21 cellular contexts compared by ENCODE assay signal in the genomic region with DNA sequence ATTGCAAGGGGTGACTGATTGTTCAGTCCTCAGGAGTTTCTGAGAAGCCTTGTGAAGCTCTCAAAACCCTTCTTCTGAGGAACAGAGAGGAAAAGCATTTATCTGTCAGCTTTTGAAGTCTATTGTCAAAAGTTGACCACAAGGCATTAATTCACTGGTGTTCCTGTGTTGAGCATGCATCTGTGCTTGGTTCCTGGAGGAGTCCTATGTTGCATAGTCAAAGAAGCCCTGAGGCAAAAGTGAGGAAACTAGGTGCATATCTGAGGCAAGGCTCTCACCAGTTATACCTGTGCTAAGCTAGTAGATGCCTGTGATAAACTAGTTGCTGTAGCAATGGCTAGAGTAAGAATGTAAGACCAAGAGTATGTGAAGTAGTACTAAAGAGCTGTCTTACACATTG. TPM values are rescaled to one million over a fixed set of nuclear protein-coding genes. Genes with fewer than 3 reads are reported as not detected.
DNase-seq lines count a peak whose midpoint lies in the region; ATAC-seq and TF ChIP-seq lines count a peak whose summit lies in the region.
"Had no signal": no experiment of that assay in that cellular context is flagged by ENCODE, and none has a peak within 500 bp of the region (broad histone marks: within the 10 kb centered on the region; RNA-seq: fewer than 3 reads in every experiment).

No MANE protein-coding gene starts in this region.

- H3K27me3 ChIP-seq in mammary epithelial cell (ENCODE audit: insufficient read depth, low read length) (no peaks in the 10 kb centered on the region), osteoblast (ENCODE audit: insufficient read depth, low read length) (no peaks in the 10 kb centered on the region), neuronal stem cell (ENCODE audit: control insufficient read depth in 3 of 3, insufficient read depth in 3 of 3, low read depth in 1 of 3, low read length in 3 of 3) (no peaks in the 10 kb centered on the region)
- H3K27me3 ChIP-seq: heart right ventricle, sigmoid colon, testis had no signal

- peak overlapping the region; percentile 88 for H3K4me2 ChIP-seq in mammary epithelial cell (ENCODE audit: insufficient read depth, low read depth, low read length)
- H3K4me2 ChIP-seq in osteoblast (ENCODE audit: insufficient read depth, low read length) = peak overlapping the region; percentile 90
- no peak overlapping the region for H3K4me2 ChIP-seq in neuronal stem cell (ENCODE audit: insufficient read depth, low read length, poor library complexity, severe bottlenecking)

- DNase-seq in ELR (ENCODE audit: low read depth) (peak; percentile 37), M059J (ENCODE audit: low read depth) (peak; percentile 62), mammary epithelial cell (peak; percentile 78), osteoblast (ENCODE audit: insufficient read length, low spot score, missing footprints) (no peak), neuronal stem cell (ENCODE audit: low spot score) (no peak), NCI-H1436 (lab: John Stamatoyannopoulos, UW) (no peak)
- DNase-seq: aorta; heart right ventricle; Kasumi-1; kidney; NCI-H187; NCI-H510A; occipital lobe; sigmoid colon; stimulated activated CD4-positive, alpha-beta T cell treated with anti-CD3 and anti-CD28 coated beads, Interleukin-2, amount 100 ng/mL, for 48 hours; stimulated activated CD8-positive, alpha-beta memory T cell treated with anti-CD3 and anti-CD28 coated beads, Interleukin-4, amount 100 ng/mL, for 48 hours; testis had no signal

- H4K8ac ChIP-seq in neuronal stem cell (ENCODE audit: low read depth, low read length) = no peak overlapping the region

- no peak overlapping the region for H2BK12ac ChIP-seq in neuronal stem cell (ENCODE audit: low read length)

- H3K18ac ChIP-seq in neuronal stem cell (ENCODE audit: low read length) = no peak overlapping the region

- no peak for TF ChIP-seq CTCF in mammary epithelial cell (conservative IDR thresholded peaks at IDR 0.05 in 1 of 2, IDR thresholded peaks at IDR 0.05 in 1 of 2; ENCODE audit: extremely low read depth in 1 of 2, insufficient read depth in 1 of 2, low read depth in 1 of 2, low read length in 2 of 2)
- no peak for TF ChIP-seq CTCF in osteoblast (IDR thresholded peaks at IDR 0.05; ENCODE audit: extremely low read depth, low read depth, low read length)

- intact Hi-C loops in mammary epithelial cell (cut with micrococcal nuclease) = loop anchor here (10.0 kb wide), 1 partner anchor 54 kb away; no protein-coding TSS in a partner anchor

- H3K79me2 ChIP-seq in mammary epithelial cell (ENCODE audit: insufficient read depth, low read length) (peaks cover 46% of the 10 kb centered on the region), osteoblast (ENCODE audit: insufficient read depth, low read length) (peaks cover 63% of the 10 kb centered on the region)

- H2AFZ ChIP-seq in mammary epithelial cell (ENCODE audit: low read depth, low read length) (no peak overlapping the region), osteoblast (ENCODE audit: low read length) (no peak overlapping the region), neuronal stem cell (ENCODE audit: low read length) (no peak overlapping the region)

- no TSS peak for BruUV-seq in mammary epithelial cell (replicated peaks; lab: Mats Ljungman, UMichigan)

- in situ Hi-C loops in mammary epithelial cell (cut with MboI; ENCODE audit: low sequenced_read_pairs in 2 of 2) = no loop called here

- no peak overlapping the region for H3K4ac ChIP-seq in neuronal stem cell (ENCODE audit: low read length)

- H3K36me3 ChIP-seq in mammary epithelial cell (ENCODE audit: insufficient read depth, low read length) (no peaks in the 10 kb centered on the region), osteoblast (ENCODE audit: insufficient read depth, low read length) (peaks cover 14% of the 10 kb centered on the region), neuronal stem cell (replicated peaks in 1 of 2; ENCODE audit: control insufficient read depth in 2 of 2, insufficient read depth in 2 of 2, low read length in 2 of 2) (peaks cover 0 to 14% of the 10 kb centered on the region in 2 donors)

- no peak overlapping the region for H2AK5ac ChIP-seq in neuronal stem cell (ENCODE audit: low read depth, low read length)

- H2BK5ac ChIP-seq in neuronal stem cell (ENCODE audit: low read length) = no peak overlapping the region

- H3K14ac ChIP-seq in neuronal stem cell (ENCODE audit: low read length) = no peak overlapping the region

- no peak for ATAC-seq in GM21447 (IDR thresholded peaks at IDR 0.05; ENCODE audit: unreplicated experiment)
- ATAC-seq: heart right ventricle had no signal

- H3K9me3 ChIP-seq in mammary epithelial cell (replicated peaks; ENCODE audit: insufficient read depth, low read length) = no peaks in the 10 kb centered on the region
- H3K9me3 ChIP-seq in osteoblast (ENCODE audit: low read depth, low read length) = no peaks in the 10 kb centered on the region
- H3K9me3 ChIP-seq in neuronal stem cell (replicated peaks in 1 of 2; ENCODE audit: control insufficient read depth in 2 of 2, insufficient read depth in 1 of 2, low read depth in 1 of 2, low read length in 2 of 2) = no peaks in the 10 kb centered on the region
- H3K9me3 ChIP-seq: heart right ventricle, sigmoid colon, testis had no signal

- no peak overlapping the region for H3K23ac ChIP-seq in neuronal stem cell (ENCODE audit: low read depth, low read length, poor library complexity)

- H2BK15ac ChIP-seq in neuronal stem cell (ENCODE audit: low read length) = no peak overlapping the region

- H4K20me1 ChIP-seq in mammary epithelial cell (ENCODE audit: insufficient read depth, low read length) (no peaks in the 10 kb centered on the region), osteoblast (ENCODE audit: insufficient read depth, low read length) (no peaks in the 10 kb centered on the region)

- dilution Hi-C loops in mammary epithelial cell (cut with HindIII; ENCODE audit: low sequenced_read_pairs) = no loop called here

- H3K27ac ChIP-seq in mammary epithelial cell (ENCODE audit: insufficient read depth, low read depth, low read length) (no peak overlapping the region), osteoblast (ENCODE audit: low read depth, low read length) (peak overlapping the region; percentile 94), neuronal stem cell (replicated peaks; ENCODE audit: low read length) (no peak overlapping the region)
- H3K27ac ChIP-seq: coronary artery, HL-60, testis, VCaP had no signal

- no peak overlapping the region for H2BK120ac ChIP-seq in neuronal stem cell (ENCODE audit: low read depth, low read length)

- H3K4me1 ChIP-seq in mammary epithelial cell (ENCODE audit: insufficient read depth, low read length) = peaks cover 53% of the 10 kb centered on the region
- H3K4me1 ChIP-seq in osteoblast (ENCODE audit: insufficient read depth, low read length) = peaks cover 51% of the 10 kb centered on the region
- peaks cover 4 to 9% of the 10 kb centered on the region in 2 donors for H3K4me1 ChIP-seq in neuronal stem cell (ENCODE audit: control insufficient read depth in 2 of 2, insufficient read depth in 1 of 2, low read depth in 1 of 2, low read length in 2 of 2)

- no peaks in the 10 kb centered on the region for H3K79me1 ChIP-seq in neuronal stem cell (ENCODE audit: low read depth, low read length)

- no peak overlapping the region for H4K91ac ChIP-seq in neuronal stem cell (ENCODE audit: low read depth, low read length, poor library complexity)

- H3K4me3 ChIP-seq in mammary epithelial cell (replicated peaks in 1 of 3; ENCODE audit: insufficient read depth in 1 of 3, low read depth in 2 of 3, low read length in 3 of 3) (no peak overlapping the region), osteoblast (ENCODE audit: insufficient read depth, low read length) (peak overlapping the region; percentile 84), neuronal stem cell (ENCODE audit: low read length in 2 of 2) (no peak overlapping the region)
- H3K4me3 ChIP-seq: coronary artery, sigmoid colon, testis had no signal

- CTCF ChIA-PET in mammary epithelial cell (lab: Charles Lee; ENCODE audit: low non-redundant PET) = interaction anchor here (0.6 kb wide), 1 partner anchor 605 kb away, joined by 11 read pairs; no protein-coding TSS in a partner anchor

- no peak overlapping the region for H3K9ac ChIP-seq in mammary epithelial cell (ENCODE audit: insufficient read depth, low read length)
- H3K9ac ChIP-seq in neuronal stem cell (ENCODE audit: low read depth, low read length, poor library complexity) = no peak overlapping the region

RNA-seq across cellular contexts. Expression of a gene that starts 1.8 kb away (rescaled TPM):
- total RNA-seq in M059J (2014; rRNA removed; shearing (Covaris generic)) = 32.2 and 35.5 TPM in 2 replicates
- total RNA-seq in mammary epithelial cell (10 to 100 TPM; 20.4 to 21.5 TPM), osteoblast (20.9 and 23.2 TPM in 2 replicates)
- 17.3 TPM for polyA plus RNA-seq in mammary epithelial cell
- polyA minus RNA-seq in mammary epithelial cell = 15.6 TPM
- 18.3 TPM for polyA plus RNA-seq in neuronal stem cell (2013, experiment 1 of 2)
- 18.5 TPM for polyA plus RNA-seq in neuronal stem cell (2013, experiment 2 of 2)

Comparison
In these comparisons a context has a peak if more than half of its experiments do, and no peak if none do; other contexts are left out.
1. DNase-seq: peak in ELR (single experiment), M059J (single experiment) and mammary epithelial cell (single experiment); none in osteoblast (single experiment), neuronal stem cell (single experiment) and NCI-H1436 (single experiment).